In genomic region chr3:194504861-194505260, GRCh38 we compare ENCODE assay signal across 29 cellular contexts.
"Had no signal": no experiment of that assay in that cellular context is flagged by ENCODE, and none has a peak within 500 bp of the region (broad histone marks: within the 10 kb centered on the region; RNA-seq: fewer than 3 reads in every experiment).

No MANE protein-coding gene starts in this region.

- H3K27me3 ChIP-seq: neutrophil, ovary, right lobe of liver, sigmoid colon, stomach, suprapubic skin, testis, tibial nerve, upper lobe of left lung, uterus had no signal

- H3K4me1 ChIP-seq: parathyroid adenoma, psoas muscle, right lobe of liver, sigmoid colon, stomach, suprapubic skin, testis, uterus had no signal

- H3K9me3 Mint-ChIP-seq: natural killer cell treated with Interleukin-12 subunit alpha and Interleukin-12 subunit beta and Interleukin-15 and Interleukin-18, amount 100 ng/mL, for 72 hours; nephron progenitor cell; neural crest cell; stimulated activated effector memory CD8-positive, alpha-beta T cell treated with anti-CD3 and anti-CD28 coated beads, Interleukin-12 subunit alpha, Interleukin-12 subunit beta, amount 100 ng/mL, for 72 hours; stimulated activated naive CD8-positive, alpha-beta T cell treated with anti-CD3 and anti-CD28 coated beads, Interleukin-15, Interleukin-2, amounts not matched to agents 100 ng/mL and 50 ng/mL, for 24 hours had no signal

- H3K36me3 Mint-ChIP-seq: natural killer cell treated with Interleukin-12 subunit alpha and Interleukin-12 subunit beta and Interleukin-15 and Interleukin-18, amount 100 ng/mL, for 72 hours; stimulated activated effector memory CD8-positive, alpha-beta T cell treated with anti-CD3 and anti-CD28 coated beads, Interleukin-12 subunit alpha, Interleukin-12 subunit beta, amount 100 ng/mL, for 72 hours had no signal

- H3K27me3 Mint-ChIP-seq: naive thymus-derived CD4-positive, alpha-beta T cell; natural killer cell treated with Interleukin-12 subunit alpha and Interleukin-12 subunit beta and Interleukin-15 and Interleukin-18, amount 100 ng/mL, for 72 hours; stimulated activated naive B cell treated with anti-CD40 and anti-IgM and Interleukin-4, amounts not matched to agents 10 μg/mL and 1 μg/mL and 100 μg/mL, for 72 hours; stimulated activated naive CD8-positive, alpha-beta T cell treated with anti-CD3 and anti-CD28 coated beads, Interleukin-15, Interleukin-2, amounts not matched to agents 100 ng/mL and 50 ng/mL, for 24 hours had no signal

- H3K36me3 ChIP-seq: neutrophil, ovary, right lobe of liver, sigmoid colon, stomach, suprapubic skin, tibial nerve, upper lobe of left lung, uterus had no signal

- H2AFZ ChIP-seq: parathyroid adenoma had no signal

- DNase-seq: naive thymus-derived CD4-positive, alpha-beta T cell; nephron progenitor cell; nucleus accumbens; ovary; psoas muscle; right cardiac atrium; right lobe of liver; sigmoid colon; small intestine; stimulated activated CD4-positive, alpha-beta T cell treated with anti-CD3 and anti-CD28 coated beads, Interleukin-15, amount 100 ng/mL, for 24 hours; stimulated activated CD4-positive, alpha-beta T cell treated with anti-CD3 and anti-CD28 coated beads, Interleukin-2, amount 100 ng/mL, for 24 hours; stimulated activated CD4-positive, alpha-beta T cell treated with anti-CD3 and anti-CD28 coated beads, Interleukin-2, amount 100 ng/mL, for 48 hours; stimulated activated CD4-positive, alpha-beta T cell treated with anti-CD3 and anti-CD28 coated beads, Interleukin-4, amount 100 ng/mL, for 24 hours; stimulated activated naive B cell treated with anti-CD40 and anti-IgM and Interleukin-4, amounts not matched to agents 10 μg/mL and 1 μg/mL and 100 μg/mL, for 72 hours; stimulated activated naive CD4-positive, alpha-beta T cell treated with Interleukin-2 at 50 U/mL for 16 hours; stomach; substantia nigra; testis; trophoblast cell; upper lobe of left lung; uterus had no signal

- H3K4me1 Mint-ChIP-seq: neural crest cell; stimulated activated effector memory CD8-positive, alpha-beta T cell treated with anti-CD3 and anti-CD28 coated beads, Interleukin-12 subunit alpha, Interleukin-12 subunit beta, amount 100 ng/mL, for 72 hours; stimulated activated naive B cell treated with anti-CD40 and anti-IgM and Interleukin-4, amounts not matched to agents 10 μg/mL and 1 μg/mL and 100 μg/mL, for 72 hours had no signal

- H3K4me3 ChIP-seq: ovary, psoas muscle, right lobe of liver, sigmoid colon, stomach, suprapubic skin, testis, tibial nerve, upper lobe of left lung, uterus had no signal

- H3K27ac ChIP-seq: neutrophil, ovary, parathyroid adenoma, psoas muscle, right lobe of liver, sigmoid colon, stomach, suprapubic skin, testis, upper lobe of left lung, uterus had no signal

- H3K27ac Mint-ChIP-seq: naive thymus-derived CD4-positive, alpha-beta T cell; natural killer cell treated with Interleukin-12 subunit alpha and Interleukin-12 subunit beta and Interleukin-15 and Interleukin-18, amount 100 ng/mL, for 72 hours; nephron progenitor cell; stimulated activated effector memory CD8-positive, alpha-beta T cell treated with anti-CD3 and anti-CD28 coated beads, Interleukin-12 subunit alpha, Interleukin-12 subunit beta, amount 100 ng/mL, for 72 hours; stimulated activated naive B cell treated with anti-CD40 and anti-IgM and Interleukin-4, amounts not matched to agents 10 μg/mL and 1 μg/mL and 100 μg/mL, for 72 hours; stimulated activated naive CD8-positive, alpha-beta T cell treated with anti-CD3 and anti-CD28 coated beads, Interleukin-15, Interleukin-2, amounts not matched to agents 100 ng/mL and 50 ng/mL, for 24 hours had no signal

- ATAC-seq: naive thymus-derived CD4-positive, alpha-beta T cell; natural killer cell treated with Interleukin-12 subunit alpha and Interleukin-12 subunit beta and Interleukin-15 and Interleukin-18, amount 100 ng/mL, for 72 hours; psoas muscle; right lobe of liver; stimulated activated effector memory CD8-positive, alpha-beta T cell treated with anti-CD3 and anti-CD28 coated beads, Interleukin-12 subunit alpha, Interleukin-12 subunit beta, amount 100 ng/mL, for 72 hours; stimulated activated naive B cell treated with anti-CD40 and anti-IgM and Interleukin-4, amounts not matched to agents 10 μg/mL and 1 μg/mL and 100 μg/mL, for 72 hours had no signal

- H3K4me3 Mint-ChIP-seq: naive thymus-derived CD4-positive, alpha-beta T cell; natural killer cell treated with Interleukin-12 subunit alpha and Interleukin-12 subunit beta and Interleukin-15 and Interleukin-18, amount 100 ng/mL, for 72 hours; nephron progenitor cell; neural crest cell; stimulated activated effector memory CD8-positive, alpha-beta T cell treated with anti-CD3 and anti-CD28 coated beads, Interleukin-12 subunit alpha, Interleukin-12 subunit beta, amount 100 ng/mL, for 72 hours; stimulated activated naive B cell treated with anti-CD40 and anti-IgM and Interleukin-4, amounts not matched to agents 10 μg/mL and 1 μg/mL and 100 μg/mL, for 72 hours; stimulated activated naive CD8-positive, alpha-beta T cell treated with anti-CD3 and anti-CD28 coated beads, Interleukin-15, Interleukin-2, amounts not matched to agents 100 ng/mL and 50 ng/mL, for 24 hours had no signal

- H3K9me3 ChIP-seq: neutrophil, ovary, psoas muscle, right lobe of liver, sigmoid colon, stomach, suprapubic skin, testis, tibial nerve, upper lobe of left lung, uterus had no signal

- H3K9ac ChIP-seq: parathyroid adenoma had no signal
